29 cellular contexts compared by ENCODE assay signal in genomic region chr12:89062996-89063395, GRCh38.
DNase-seq lines count a peak whose midpoint lies in the region; ATAC-seq and TF ChIP-seq lines count a peak whose summit lies in the region.
"Had no signal": no experiment of that assay in that cellular context is flagged by ENCODE, and none has a peak within 500 bp of the region (broad histone marks: within the 10 kb centered on the region; RNA-seq: fewer than 3 reads in every experiment).

No MANE protein-coding gene starts in this region.

- no peak overlapping the region for H3K4me3 Mint-ChIP-seq in stimulated activated memory B cell treated with anti-CD40 and anti-IgM and Interleukin-4, amounts not matched to agents 10 μg/mL and 1 μg/mL and 100 μg/mL, for 72 hours
- H3K4me3 Mint-ChIP-seq in activated CD8-positive, alpha-beta memory T cell treated with anti-CD3 and anti-CD28 coated beads, Interleukin-2, amount 10 ng/mL, durations not matched to agents 7 days and 5 days, result no peak overlapping the region
- H3K4me3 Mint-ChIP-seq: activated CD4-positive, alpha-beta T cell treated with anti-CD3 and anti-CD28 coated beads for 36 hours; activated naive CD8-positive, alpha-beta T cell treated with anti-CD3 and anti-CD28 coated beads for 36 hours; HFFc6; mesothelial cell of epicardium had no signal

- no peaks in the 10 kb centered on the region for H3K36me3 Mint-ChIP-seq in stimulated activated memory B cell treated with anti-CD40 and anti-IgM and Interleukin-4, amounts not matched to agents 10 μg/mL and 1 μg/mL and 100 μg/mL, for 72 hours
- peaks cover 4% of the 10 kb centered on the region for H3K36me3 Mint-ChIP-seq in activated CD8-positive, alpha-beta memory T cell treated with anti-CD3 and anti-CD28 coated beads, Interleukin-2, amount 10 ng/mL, durations not matched to agents 7 days and 5 days
- H3K36me3 Mint-ChIP-seq: activated naive CD8-positive, alpha-beta T cell treated with anti-CD3 and anti-CD28 coated beads for 36 hours; mesothelial cell of epicardium had no signal

- H3K4me1 ChIP-seq in esophagus muscularis mucosa, result peaks cover 0 to 3% (median 0%) of the 10 kb centered on the region in 4 donors
- H3K4me1 ChIP-seq: right atrium auricular region had no signal

- peak; percentile 73 for ATAC-seq in GM19395 (IDR thresholded peaks at IDR 0.05; ENCODE audit: unreplicated experiment)
- ATAC-seq in HG02763 (IDR thresholded peaks at IDR 0.05; ENCODE audit: unreplicated experiment), result peak; percentile 50
- no peak for ATAC-seq in stimulated activated memory B cell treated with anti-CD40 and anti-IgM and Interleukin-4, amounts not matched to agents 10 μg/mL and 1 μg/mL and 100 μg/mL, for 72 hours
- no peak for ATAC-seq in activated CD8-positive, alpha-beta memory T cell treated with anti-CD3 and anti-CD28 coated beads, Interleukin-2, amount 10 ng/mL, durations not matched to agents 7 days and 5 days
- ATAC-seq: activated CD4-positive, alpha-beta T cell treated with anti-CD3 and anti-CD28 coated beads for 36 hours; Panc1 had no signal

- H3K36me3 ChIP-seq in esophagus muscularis mucosa, result no peaks in the 10 kb centered on the region
- H3K36me3 ChIP-seq: right atrium auricular region, stomach had no signal

- no peak for TF ChIP-seq CTCF in esophagus muscularis mucosa (IDR thresholded peaks at IDR 0.05)

- DNase-seq in ACHN (peak; percentile 66), esophagus muscularis mucosa (ENCODE audit: extremely low spot score) (peak; percentile 17), activated gamma-delta T cell (lab: John Stamatoyannopoulos, UW) (no peak)
- no peak for DNase-seq in activated CD8-positive, alpha-beta memory T cell treated with anti-CD3 and anti-CD28 coated beads, Interleukin-2, amount 10 ng/mL, durations not matched to agents 7 days and 5 days
- DNase-seq in stimulated activated naive CD4-positive, alpha-beta T cell (lab: John Stamatoyannopoulos, UW), result no peak
- DNase-seq: activated CD4-positive, alpha-beta T cell treated with anti-CD3 and anti-CD28 coated beads for 36 hours; activated effector memory CD4-positive, alpha-beta T cell treated with anti-CD3 and anti-CD28 coated beads, Interleukin-2, amount 50 U/mL, for 16 hours; activated naive CD8-positive, alpha-beta T cell treated with anti-CD3 and anti-CD28 coated beads for 36 hours; activated T-cell treated with anti-CD3 and anti-CD28 coated beads, Interleukin-2, amount 50 U/mL, for 1 hour; aorta; C1 segment of cervical spinal cord; DMS79; GOT3; HFFc6; NCI-H1436 treated with DMSO at 0.1 percent for 48 hours; NCI-H446; NCI-H774; SHP77 treated with DMSO at 0.1 percent for 48 hours; stimulated activated CD4-positive, alpha-beta T cell treated with anti-CD3 and anti-CD28 coated beads, Interleukin-2, amount 100 ng/mL, for 24 hours; stimulated activated CD8-positive, alpha-beta memory T cell treated with anti-CD3 and anti-CD28 coated beads, Interleukin-4, amount 100 ng/mL, for 48 hours; stomach had no signal

- H3K27me3 ChIP-seq in esophagus muscularis mucosa, result no peaks in the 10 kb centered on the region
- H3K27me3 ChIP-seq: right atrium auricular region, stomach had no signal

- intact Hi-C loops in esophagus muscularis mucosa (cut with DNase I), result no loop called here

- no peaks in the 10 kb centered on the region for H3K9me3 Mint-ChIP-seq in stimulated activated memory B cell treated with anti-CD40 and anti-IgM and Interleukin-4, amounts not matched to agents 10 μg/mL and 1 μg/mL and 100 μg/mL, for 72 hours
- no peaks in the 10 kb centered on the region for H3K9me3 Mint-ChIP-seq in activated CD8-positive, alpha-beta memory T cell treated with anti-CD3 and anti-CD28 coated beads, Interleukin-2, amount 10 ng/mL, durations not matched to agents 7 days and 5 days (ENCODE audit: low read depth)
- H3K9me3 Mint-ChIP-seq: activated naive CD8-positive, alpha-beta T cell treated with anti-CD3 and anti-CD28 coated beads for 36 hours; HFFc6 had no signal

- no peak overlapping the region for H3K27ac ChIP-seq in esophagus muscularis mucosa (replicated peaks in 1 of 4)
- H3K27ac ChIP-seq: 22Rv1, right atrium auricular region, stomach had no signal

- no peak for TF ChIP-seq POLR2A in esophagus muscularis mucosa (IDR thresholded peaks at IDR 0.05; ENCODE audit: low read depth)

- no peaks in the 10 kb centered on the region for H3K4me1 Mint-ChIP-seq in stimulated activated memory B cell treated with anti-CD40 and anti-IgM and Interleukin-4, amounts not matched to agents 10 μg/mL and 1 μg/mL and 100 μg/mL, for 72 hours
- peaks cover 7% of the 10 kb centered on the region for H3K4me1 Mint-ChIP-seq in activated CD8-positive, alpha-beta memory T cell treated with anti-CD3 and anti-CD28 coated beads, Interleukin-2, amount 10 ng/mL, durations not matched to agents 7 days and 5 days

- H3K9me3 ChIP-seq in esophagus muscularis mucosa, result no peaks in the 10 kb centered on the region
- H3K9me3 ChIP-seq: right atrium auricular region, stomach had no signal

- H3K27ac Mint-ChIP-seq in stimulated activated memory B cell treated with anti-CD40 and anti-IgM and Interleukin-4, amounts not matched to agents 10 μg/mL and 1 μg/mL and 100 μg/mL, for 72 hours, result no peak overlapping the region
- no peak overlapping the region for H3K27ac Mint-ChIP-seq in activated CD8-positive, alpha-beta memory T cell treated with anti-CD3 and anti-CD28 coated beads, Interleukin-2, amount 10 ng/mL, durations not matched to agents 7 days and 5 days
- H3K27ac Mint-ChIP-seq: activated CD4-positive, alpha-beta T cell treated with anti-CD3 and anti-CD28 coated beads for 36 hours; activated naive CD8-positive, alpha-beta T cell treated with anti-CD3 and anti-CD28 coated beads for 36 hours; HFFc6; mesothelial cell of epicardium had no signal

- no peak for TF ChIP-seq EP300 in esophagus muscularis mucosa (IDR thresholded peaks at IDR 0.05)

- CTCF ChIA-PET in activated CD8-positive, alpha-beta memory T cell treated with anti-CD3 and anti-CD28 coated beads, Interleukin-2, amount 10 ng/mL, durations not matched to agents 7 days and 5 days (lab: Charles Lee), result no interaction called here

- 81% methylated on average over 2 of the region's 2 CpGs for WGBS in esophagus muscularis mucosa

- H3K27me3 Mint-ChIP-seq in stimulated activated memory B cell treated with anti-CD40 and anti-IgM and Interleukin-4, amounts not matched to agents 10 μg/mL and 1 μg/mL and 100 μg/mL, for 72 hours, result no peaks in the 10 kb centered on the region
- H3K27me3 Mint-ChIP-seq in activated CD8-positive, alpha-beta memory T cell treated with anti-CD3 and anti-CD28 coated beads, Interleukin-2, amount 10 ng/mL, durations not matched to agents 7 days and 5 days, result peaks cover 2% of the 10 kb centered on the region

- in situ Hi-C loops in ACHN (cut with HindIII; ENCODE audit: low pct_ligation_motif_present, low pct_unique_long_range_greater_than_20kb, low sequenced_read_pairs), result no loop called here

- no peak overlapping the region for H3K4me3 ChIP-seq in esophagus muscularis mucosa
- H3K4me3 ChIP-seq: right atrium auricular region, smooth muscle cell, stomach had no signal

Comparison
In these comparisons a context has a peak if more than half of its experiments do, and no peak if none do; other contexts are left out.
1. DNase-seq: peak in ACHN (single experiment) and esophagus muscularis mucosa (single experiment); none in activated CD8-positive, alpha-beta memory T cell treated with anti-CD3 and anti-CD28 coated beads, Interleukin-2, amount 10 ng/mL, durations not matched to agents 7 days and 5 days (single experiment), stimulated activated naive CD4-positive, alpha-beta T cell (0 of 6) and activated gamma-delta T cell (single experiment).
2. ATAC-seq: peak in GM19395 (single experiment) and HG02763 (single experiment); none in stimulated activated memory B cell treated with anti-CD40 and anti-IgM and Interleukin-4, amounts not matched to agents 10 μg/mL and 1 μg/mL and 100 μg/mL, for 72 hours (single experiment) and activated CD8-positive, alpha-beta memory T cell treated with anti-CD3 and anti-CD28 coated beads, Interleukin-2, amount 10 ng/mL, durations not matched to agents 7 days and 5 days (single experiment).